ENCODE assay signal across 13 cellular contexts in genomic region chr1:35047188-35047858, GRCh38. TPM values are rescaled to one million over a fixed set of nuclear protein-coding genes. Genes with fewer than 3 reads are reported as not detected.
DNase-seq lines count a peak whose midpoint lies in the region; ATAC-seq lines count a peak whose summit lies in the region.
"Had no signal": no experiment of that assay in that cellular context is flagged by ENCODE, and none has a peak within 500 bp of the region (broad histone marks: within the 10 kb centered on the region; RNA-seq: fewer than 3 reads in every experiment).

No MANE protein-coding gene starts in this region.

- peaks cover 6% of the 10 kb centered on the region for H3K27me3 Mint-ChIP-seq in activated naive CD8-positive, alpha-beta T cell treated with anti-CD3 and anti-CD28 coated beads, Interleukin-2, amount 50 U/mL, for 24 hours

- H3K9me3 Mint-ChIP-seq in activated naive CD8-positive, alpha-beta T cell treated with anti-CD3 and anti-CD28 coated beads, Interleukin-2, amount 50 U/mL, for 24 hours = no peaks in the 10 kb centered on the region
- H3K9me3 Mint-ChIP-seq: type B pancreatic cell had no signal

- no peak overlapping the region for H3K4me3 Mint-ChIP-seq in activated naive CD8-positive, alpha-beta T cell treated with anti-CD3 and anti-CD28 coated beads, Interleukin-2, amount 50 U/mL, for 24 hours
- H3K4me3 Mint-ChIP-seq: CD4-positive, CD25-positive, alpha-beta regulatory T cell; mesothelial cell of epicardium; type B pancreatic cell had no signal

- H3K27ac Mint-ChIP-seq in activated naive CD8-positive, alpha-beta T cell treated with anti-CD3 and anti-CD28 coated beads, Interleukin-2, amount 50 U/mL, for 24 hours = no peak overlapping the region
- H3K27ac Mint-ChIP-seq: CD4-positive, CD25-positive, alpha-beta regulatory T cell; mesothelial cell of epicardium; type B pancreatic cell had no signal

- DNase-seq in A172 (ENCODE audit: low spot score) = peak; percentile 89
- DNase-seq in H4 (ENCODE audit: low spot score) = peak; percentile 77
- peak; percentile 34 for DNase-seq in SW480 (ENCODE audit: low spot score)
- DNase-seq in fibroblast of peridontal ligament (ENCODE audit: extremely low read depth) = peak; percentile 98
- no peak for DNase-seq in posterior vena cava (ENCODE audit: low spot score)
- DNase-seq in activated naive CD8-positive, alpha-beta T cell treated with anti-CD3 and anti-CD28 coated beads, Interleukin-2, amount 50 U/mL, for 24 hours = no peak
- DNase-seq in activated gamma-delta T cell treated with Interleukin-2 at 50 U/mL for 16 hours = no peak
- DNase-seq: activated CD8-positive, alpha-beta memory T cell treated with anti-CD3 and anti-CD28 coated beads, Interleukin-2, amount 50 U/mL, for 48 hours; CD4-positive, CD25-positive, alpha-beta regulatory T cell; stimulated activated CD4-positive, alpha-beta T cell treated with anti-CD3 and anti-CD28 coated beads, Interleukin-2, amount 100 ng/mL, for 24 hours had no signal

- no peaks in the 10 kb centered on the region for H3K36me3 Mint-ChIP-seq in activated naive CD8-positive, alpha-beta T cell treated with anti-CD3 and anti-CD28 coated beads, Interleukin-2, amount 50 U/mL, for 24 hours (ENCODE audit: low read depth)
- H3K36me3 Mint-ChIP-seq: CD4-positive, CD25-positive, alpha-beta regulatory T cell; mesothelial cell of epicardium; type B pancreatic cell had no signal

- peaks cover 2% of the 10 kb centered on the region for H3K4me1 Mint-ChIP-seq in activated naive CD8-positive, alpha-beta T cell treated with anti-CD3 and anti-CD28 coated beads, Interleukin-2, amount 50 U/mL, for 24 hours
- H3K4me1 Mint-ChIP-seq: CD4-positive, CD25-positive, alpha-beta regulatory T cell; mesothelial cell of epicardium had no signal

- intact Hi-C loops in posterior vena cava (cut with DNase I) = no loop called here

- ATAC-seq in HG02970 (IDR thresholded peaks at IDR 0.05; ENCODE audit: low FRiP score, unreplicated experiment) = no peak
- no peak for ATAC-seq in activated naive CD8-positive, alpha-beta T cell treated with anti-CD3 and anti-CD28 coated beads, Interleukin-2, amount 50 U/mL, for 24 hours

RNA-seq across cellular contexts. Expression of gene ZMYM6, which starts 15.6 kb away (rescaled TPM):
- total RNA-seq in A172 (2014; rRNA removed; shearing (Covaris generic)) = 6.7 and 8.4 TPM in 2 replicates
- 4.4 and 7.6 TPM in 2 replicates for total RNA-seq in H4 (2014; rRNA removed; shearing (Covaris generic))
- 10 to 100 TPM; 20.8 to 21.4 TPM for total RNA-seq in posterior vena cava

RNA-seq across cellular contexts. Expression of gene ZMYM1, which starts 31.9 kb away (rescaled TPM):
- total RNA-seq in A172 (2014; rRNA removed; shearing (Covaris generic)) = 12.4 and 13.5 TPM in 2 replicates
- 6.8 and 11.1 TPM in 2 replicates for total RNA-seq in H4 (2014; rRNA removed; shearing (Covaris generic))
- 10 to 100 TPM; 12.8 to 14.4 TPM for total RNA-seq in posterior vena cava

Comparison
In these comparisons a context has a peak if more than half of its experiments do, and no peak if none do; other contexts are left out.
1. DNase-seq: peak in A172 (single experiment), H4 (single experiment), SW480 (single experiment) and fibroblast of peridontal ligament (single experiment); none in posterior vena cava (single experiment), activated naive CD8-positive, alpha-beta T cell treated with anti-CD3 and anti-CD28 coated beads, Interleukin-2, amount 50 U/mL, for 24 hours (single experiment) and activated gamma-delta T cell treated with Interleukin-2 at 50 U/mL for 16 hours (single experiment).